1 cellular context compared by ENCODE assay signal in genomic region chr20:5000263-5001173, GRCh38.
TF ChIP-seq lines count a peak whose summit lies in the region.

No MANE protein-coding gene starts in this region.

TF ChIP-seq in GM23338, 12 proteins besides CTCF, POLR2A, EP300 and RAD21 (continued from another document):
- TF ChIP-seq REST (IDR thresholded peaks at IDR 0.05; ENCODE audit: unreplicated experiment): no peak
- TF ChIP-seq NANOG (IDR thresholded peaks at IDR 0.05; ENCODE audit: borderline replicate concordance): no peak
- no peak for TF ChIP-seq EZH2 (IDR thresholded peaks at IDR 0.05; ENCODE audit: low read depth, unreplicated experiment)
- TF ChIP-seq JUNB (IDR thresholded peaks at IDR 0.05; ENCODE audit: unreplicated experiment): no peak
- no peak for TF ChIP-seq EZH2phosphoT487 (IDR thresholded peaks at IDR 0.05; ENCODE audit: unreplicated experiment)
- TF ChIP-seq CREB1 (CRISPR knock-in tag; IDR thresholded peaks at IDR 0.05; ENCODE audit: low read depth): no peak
- TF ChIP-seq ETS1 (IDR thresholded peaks at IDR 0.05): no peak
- no peak for TF ChIP-seq STAT1 (IDR thresholded peaks at IDR 0.05; ENCODE audit: unreplicated experiment)
- no peak for TF ChIP-seq POLR2AphosphoS5 (IDR thresholded peaks at IDR 0.05; ENCODE audit: low read depth)
